20 cellular contexts compared by ENCODE assay signal in the genomic region with DNA sequence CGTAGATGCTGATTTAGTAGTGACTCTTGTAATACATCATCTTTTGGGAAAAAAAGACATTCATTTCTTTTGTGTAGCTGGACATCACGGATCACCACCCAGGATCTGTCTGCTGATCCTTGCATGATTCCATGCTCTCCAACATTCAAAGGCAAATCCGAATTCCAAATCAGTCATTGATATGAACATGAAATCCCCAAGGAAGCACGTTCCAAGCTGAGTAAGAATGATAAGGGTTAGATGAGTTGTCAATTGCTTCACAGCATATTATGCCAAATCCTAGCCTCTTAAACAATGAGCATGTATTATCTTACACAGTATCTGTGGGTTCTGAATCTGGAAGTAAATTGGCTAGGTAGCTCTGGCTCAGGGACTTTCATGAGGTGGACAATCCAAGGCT. TPM values are rescaled to one million over a fixed set of nuclear protein-coding genes. Genes with fewer than 3 reads are reported as not detected.
DNase-seq lines count a peak whose midpoint lies in the region; ATAC-seq and TF ChIP-seq lines count a peak whose summit lies in the region.
"Had no signal": no experiment of that assay in that cellular context is flagged by ENCODE, and none has a peak within 500 bp of the region (broad histone marks: within the 10 kb centered on the region; RNA-seq: fewer than 3 reads in every experiment).

No MANE protein-coding gene starts in this region.

- ATAC-seq in gastroesophageal sphincter, result no peak
- ATAC-seq in GM21390 (IDR thresholded peaks at IDR 0.05; ENCODE audit: unreplicated experiment), result no peak
- ATAC-seq: left lobe of liver, T-cell had no signal

- TF ChIP-seq POLR2A in gastroesophageal sphincter (IDR thresholded peaks at IDR 0.05) (no peak), suprapubic skin (IDR thresholded peaks at IDR 0.05) (no peak)

- H3K27me3 ChIP-seq in gastroesophageal sphincter (no peaks in the 10 kb centered on the region), suprapubic skin (no peaks in the 10 kb centered on the region)

- peak; percentile 51 for DNase-seq in HS-5 (ENCODE audit: low read depth)
- peak; percentile 34 for DNase-seq in amniotic epithelial cell (ENCODE audit: low read depth)
- DNase-seq in suprapubic skin (ENCODE audit: low spot score in 2 of 2), result no peak
- no peak for DNase-seq in stimulated activated CD4-positive, alpha-beta T cell treated with anti-CD3 and anti-CD28 coated beads, Interleukin-1b, Interleukin-23, amount 100 ng/mL, for 48 hours
- DNase-seq in superior temporal gyrus (ENCODE audit: extremely low spot score), result no peak
- no peak for DNase-seq in stimulated activated CD4-positive, alpha-beta T cell treated with anti-CD3 and anti-CD28 coated beads, Interleukin-4, amount 100 ng/mL, for 4 hours
- DNase-seq: activated CD4-positive, alpha-beta T cell treated with anti-CD3 and anti-CD28 coated beads for 48 hours; activated naive CD8-positive, alpha-beta T cell treated with anti-CD3 and anti-CD28 coated beads, Interleukin-2, amount 10 ng/mL, durations not matched to agents 7 days and 5 days; erythroblast; head of caudate nucleus; NCI-H2107; NCI-H524 treated with DMSO at 0.1 percent for 48 hours; nephron progenitor cell; Right ventricle myocardium superior; T-cell had no signal

- H3K4me3 ChIP-seq in gastroesophageal sphincter (no peak overlapping the region), suprapubic skin (no peak overlapping the region)
- H3K4me3 ChIP-seq: smooth muscle cell had no signal

- TF ChIP-seq CTCF in gastroesophageal sphincter (IDR thresholded peaks at IDR 0.05), result no peak
- TF ChIP-seq CTCF in suprapubic skin (IDR thresholded peaks at IDR 0.05), result no peak

- no peaks in the 10 kb centered on the region for H3K36me3 ChIP-seq in gastroesophageal sphincter
- H3K36me3 ChIP-seq in suprapubic skin, result no peaks in the 10 kb centered on the region

- 63 to 90% methylated on average over 4 of the region's 4 CpGs for WGBS in gastroesophageal sphincter (ENCODE audit: low coverage in 1 of 2), 2 donors
- whole genome bisulfite sequencing in suprapubic skin, result 74% methylated on average over 4 of the region's 4 CpGs

- peaks cover 14 to 57% (median 18%) of the 10 kb centered on the region in 3 donors for H3K4me1 ChIP-seq in gastroesophageal sphincter
- peaks cover 11% of the 10 kb centered on the region for H3K4me1 ChIP-seq in suprapubic skin

- H3K9me3 ChIP-seq in gastroesophageal sphincter (peaks cover 0 to 5% (median 0%) of the 10 kb centered on the region in 3 donors), suprapubic skin (no peaks in the 10 kb centered on the region)

- H3K27ac ChIP-seq in gastroesophageal sphincter (peak overlapping the region; percentile 70 to 88 (median 83)), suprapubic skin (peak overlapping the region; percentile 19)
- H3K27ac ChIP-seq: C4-2B had no signal

- TF ChIP-seq EP300 in gastroesophageal sphincter (IDR thresholded peaks at IDR 0.05), result no peak
- TF ChIP-seq EP300 in suprapubic skin (IDR thresholded peaks at IDR 0.05), result no peak

RNA-seq across cellular contexts. Expression of a gene that starts 37.1 kb away (rescaled TPM):
- total RNA-seq in gastroesophageal sphincter, result 10 to 100 TPM; 47.7 to 66.0 (median 53.2) TPM
- 10 to 100 TPM; 43.9 to 85.0 (median 52.3) TPM for total RNA-seq in suprapubic skin

Comparison
In these comparisons a context has a peak if more than half of its experiments do, and no peak if none do; other contexts are left out.
1. DNase-seq: peak in HS-5 (single experiment) and amniotic epithelial cell (single experiment); none in suprapubic skin (0 of 2), stimulated activated CD4-positive, alpha-beta T cell treated with anti-CD3 and anti-CD28 coated beads, Interleukin-1b, Interleukin-23, amount 100 ng/mL, for 48 hours (single experiment), superior temporal gyrus (single experiment) and stimulated activated CD4-positive, alpha-beta T cell treated with anti-CD3 and anti-CD28 coated beads, Interleukin-4, amount 100 ng/mL, for 4 hours (0 of 2).